In genomic region chr17:75665981-75666380, GRCh38 we compare ENCODE assay signal across 11 cellular contexts. TPM values are rescaled to one million over a fixed set of nuclear protein-coding genes. Genes with fewer than 3 reads are reported as not detected.
A peak's percentile ranks its signal among the peaks of the same experiment; 100 is the strongest.
DNase-seq lines count a peak whose midpoint lies in the region; ATAC-seq, FAIRE-seq and TF ChIP-seq lines count a peak whose summit lies in the region.
"Had no signal": no experiment of that assay in that cellular context is flagged by ENCODE, and none has a peak within 500 bp of the region (broad histone marks: within the 10 kb centered on the region; RNA-seq: fewer than 3 reads in every experiment).

No MANE protein-coding gene starts in this region.

- no peak overlapping the region for H2BK20ac ChIP-seq in H1 (ENCODE audit: low read length)

- peaks cover 25% of the 10 kb centered on the region for H3K4me1 ChIP-seq in CD4-positive, alpha-beta memory T cell (ENCODE audit: insufficient read depth, low read length)
- H3K4me1 ChIP-seq in H1 (replicated peaks in 1 of 4; ENCODE audit: control insufficient read depth in 3 of 4, insufficient read depth in 4 of 4, low read length in 3 of 4) (peaks cover 0 to 13% (median 3%) of the 10 kb centered on the region in 4 experiments; a peak in 2 of 7 replicates), osteoblast (ENCODE audit: insufficient read depth, low read length) (peaks cover 20% of the 10 kb centered on the region)

- no peak overlapping the region; the same call in 1 of the 2 replicates for H2BK5ac ChIP-seq in H1 (ENCODE audit: low read depth, low read length)

- no peak overlapping the region for H2BK15ac ChIP-seq in H1 (ENCODE audit: low read length)

- FAIRE-seq in H1 (lab: Jason Lieb, UNC), result no peak
- FAIRE-seq: GM12892 had no signal

- H3K4me3 Mint-ChIP-seq in CD4-positive, alpha-beta memory T cell, result peak overlapping the region; percentile 21 to 74 (median 54)

- H3K4me1 Mint-ChIP-seq in CD4-positive, alpha-beta memory T cell, result peaks cover 10 to 17% (median 15%) of the 10 kb centered on the region in 4 donors

- H3K27me3 Mint-ChIP-seq in CD4-positive, alpha-beta memory T cell, result no peaks in the 10 kb centered on the region

- no peak overlapping the region for H4K5ac ChIP-seq in H1 (ENCODE audit: insufficient read length, low read depth, low read length)

- no peak overlapping the region for H2AFZ ChIP-seq in H1 (ENCODE audit: low read length)
- H2AFZ ChIP-seq in osteoblast (ENCODE audit: low read length), result no peak overlapping the region

- H3K14ac ChIP-seq in H1 (ENCODE audit: insufficient read length), result no peak overlapping the region

- CTCF ChIA-PET in CD4-positive, alpha-beta memory T cell (lab: Charles Lee; ENCODE audit: partially characterized antibody), result interaction anchor here (1.1 to 4.0 kb wide), 6 partner anchors 8 to 87 kb away, joined by 3 to 27 read pairs (median 12); partner anchors contain the start of gene SMIM5
- CTCF ChIA-PET in H1 (lab: Charles Lee; ENCODE audit: partially characterized antibody), result interaction anchor here (0.5 to 51.0 kb wide), 11 partner anchors 8 to 195 kb away, joined by 3 to 2200 read pairs (median 4); partner anchors contain the start of genes GALK1 and SMIM5

- peak overlapping the region; percentile 95 for H3K27ac ChIP-seq in CD4-positive, alpha-beta memory T cell (ENCODE audit: low read depth, low read length)
- H3K27ac ChIP-seq in H1 (ENCODE audit: low read depth, low read length) (no peak overlapping the region), osteoblast (ENCODE audit: low read depth, low read length) (peak overlapping the region; percentile 94)

- no peak for TF ChIP-seq EP300 in H1 (IDR thresholded peaks at IDR 0.05; ENCODE audit: borderline replicate concordance in 1 of 2, low read depth in 2 of 2, low read length in 2 of 2)

- 80% methylated on average over 10 of the region's 10 CpGs; no CpG with 5 or more reads in 1 of the 2 experiments for WGBS in H1 (ENCODE audit: extremely low coverage in 1 of 2, insufficient coverage in 1 of 2, insufficient read length in 1 of 2, insufficient replicate concordance in 2 of 2, low coverage in 1 of 2, low lambda C conversion rate in 2 of 2, missing lambda C conversion rate in 1 of 2), 2 experiments

- no peak overlapping the region for H3K23ac ChIP-seq in H1 (ENCODE audit: insufficient read length)

- no peak overlapping the region for H3K4me3 ChIP-seq in CD4-positive, alpha-beta memory T cell (ENCODE audit: low read length in 2 of 2)
- H3K4me3 ChIP-seq in NB4 (ENCODE audit: low read depth, low read length) (peak overlapping the region; percentile 100), H1 (ENCODE audit: extremely low read depth in 1 of 4, insufficient read depth in 2 of 4, low read depth in 3 of 4, low read length in 4 of 4) (peak overlapping the region; percentile 76 to 99 (median 90); a peak in 7 of 8 replicates), osteoblast (ENCODE audit: insufficient read depth, low read length) (peak overlapping the region; percentile 96)

- peak overlapping the region; percentile 16; the same call in 1 of the 2 replicates for H4K8ac ChIP-seq in H1 (ENCODE audit: extremely low read depth, insufficient read depth, low read length)

- no peaks in the 10 kb centered on the region for H3K9me3 Mint-ChIP-seq in CD4-positive, alpha-beta memory T cell

- H4K20me1 ChIP-seq in H1 (replicated peaks in 1 of 2; ENCODE audit: control insufficient read depth in 1 of 2, insufficient read depth in 2 of 2, low read length in 2 of 2) (peaks cover 2 to 6% of the 10 kb centered on the region in 2 experiments), osteoblast (ENCODE audit: insufficient read depth, low read length) (peaks cover 9% of the 10 kb centered on the region)

- peak overlapping the region in 5 of 7 donors; percentile 10 to 65 (median 38) for H3K27ac Mint-ChIP-seq in CD4-positive, alpha-beta memory T cell

- TF ChIP-seq POLR2A in NB4 (IDR thresholded peaks at IDR 0.05; ENCODE audit: extremely low read depth, insufficient read length), result no peak
- TF ChIP-seq POLR2A in H1 (IDR thresholded peaks at IDR 0.05; ENCODE audit: control extremely low read depth in 1 of 2, low read depth in 2 of 2, low read length in 2 of 2), result no peak

- H4K91ac ChIP-seq in H1 (replicated peaks; ENCODE audit: insufficient read length, low read length), result no peak overlapping the region

- DNase-seq in CD4-positive, alpha-beta memory T cell, result no peak
- DNase-seq in NB4 (ENCODE audit: low read depth) (no peak), H1 (ENCODE audit: low read depth in 1 of 2, low spot score in 2 of 2) (no peak), osteoblast (ENCODE audit: insufficient read length, low spot score, missing footprints) (no peak), GM19240 (ENCODE audit: insufficient read length, low spot score) (no peak), NCI-H2171 (lab: John Stamatoyannopoulos, UW) (no peak)
- DNase-seq in central memory CD4-positive, alpha-beta T cell, result no peak
- DNase-seq: NCI-H510A; stimulated activated CD8-positive, alpha-beta memory T cell treated with anti-CD3 and anti-CD28 coated beads, Interleukin-4, amount 100 ng/mL, for 48 hours had no signal

- intact Hi-C loops in CD4-positive, alpha-beta memory T cell (cut with micrococcal nuclease), result loop anchor here (2.0 kb wide), 1 partner anchor 619 kb away; the partner anchor contains the start of genes ATP5PD and KCTD2

- H2BK12ac ChIP-seq in H1 (ENCODE audit: low read depth, low read length), result no peak overlapping the region; the same call in 1 of the 2 replicates

- no peak overlapping the region for H2AK5ac ChIP-seq in H1 (ENCODE audit: low read depth, low read length)

- H3K18ac ChIP-seq in H1 (ENCODE audit: extremely low read depth, low read length), result no peak overlapping the region

- no peaks in the 10 kb centered on the region for H3K27me3 ChIP-seq in CD4-positive, alpha-beta memory T cell (ENCODE audit: insufficient read depth, low read length)
- no peaks in the 10 kb centered on the region for H3K27me3 ChIP-seq in H1 (replicated peaks in 1 of 4; ENCODE audit: control insufficient read depth in 3 of 4, extremely low read depth in 1 of 4, insufficient read depth in 3 of 4, low read length in 3 of 4)
- no peaks in the 10 kb centered on the region for H3K27me3 ChIP-seq in osteoblast (ENCODE audit: insufficient read depth, low read length)

- H3K79me2 ChIP-seq in H1 (ENCODE audit: control insufficient read depth in 1 of 2, insufficient read depth in 2 of 2, low read length in 2 of 2) (peaks cover 11 to 49% of the 10 kb centered on the region in 2 experiments; a peak in 3 of 4 replicates), osteoblast (ENCODE audit: insufficient read depth, low read length) (peaks cover 52% of the 10 kb centered on the region)

- no peak for ATAC-seq in GM19455 (IDR thresholded peaks at IDR 0.05; ENCODE audit: unreplicated experiment)

- no peak for TF ChIP-seq RAD21 in H1 (IDR thresholded peaks at IDR 0.05 in 1 of 2, conservative IDR thresholded peaks at IDR 0.05 in 1 of 2; ENCODE audit: low read depth in 2 of 2, low read length in 2 of 2)

- H3K9me3 ChIP-seq in CD4-positive, alpha-beta memory T cell (ENCODE audit: control insufficient read depth in 1 of 2, low read length in 2 of 2), result no peaks in the 10 kb centered on the region
- H3K9me3 ChIP-seq in H1 (ENCODE audit: insufficient read depth in 2 of 2, low read depth in 1 of 2, low read length in 1 of 2), result no peaks in the 10 kb centered on the region
- no peaks in the 10 kb centered on the region for H3K9me3 ChIP-seq in osteoblast (ENCODE audit: low read depth, low read length)

- H3K36me3 ChIP-seq in CD4-positive, alpha-beta memory T cell (ENCODE audit: insufficient read depth, low read length), result peaks cover 28% of the 10 kb centered on the region
- peaks cover 7 to 29% (median 19%) of the 10 kb centered on the region in 4 experiments; a peak in 6 of 8 replicates for H3K36me3 ChIP-seq in H1 (ENCODE audit: control insufficient read depth in 2 of 4, insufficient read depth in 4 of 4, low read length in 3 of 4)
- peaks cover 33% of the 10 kb centered on the region for H3K36me3 ChIP-seq in osteoblast (ENCODE audit: insufficient read depth, low read length)

- H3K23me2 ChIP-seq in H1 (ENCODE audit: low read depth, low read length), result peaks cover 5% of the 10 kb centered on the region; the same call in 1 of the 2 replicates

- peak overlapping the region in 1 of 4 experiments; percentile 88; a peak in 3 of 7 replicates for H3K9ac ChIP-seq in H1 (replicated peaks in 1 of 4; ENCODE audit: extremely low read depth in 1 of 4, low read depth in 3 of 4, low read length in 3 of 4)

- no peak overlapping the region for H3K4ac ChIP-seq in H1 (replicated peaks; ENCODE audit: insufficient read length, low read depth, low read length)

- H3K36me3 Mint-ChIP-seq in CD4-positive, alpha-beta memory T cell, result peaks cover 33 to 38% of the 10 kb centered on the region in 2 donors

- H2BK120ac ChIP-seq in H1 (replicated peaks; ENCODE audit: low read depth, low read length), result no peak overlapping the region

- H3K79me1 ChIP-seq in H1 (ENCODE audit: low read depth, low read length), result peaks cover 2% of the 10 kb centered on the region; the same call in 1 of the 2 replicates

- TF ChIP-seq CTCF in NB4 (IDR thresholded peaks at IDR 0.05; ENCODE audit: low read depth, low read length) (no peak), H1 (IDR thresholded peaks at IDR 0.05; ENCODE audit: control extremely low read depth in 1 of 3, insufficient read depth in 1 of 3, low read depth in 1 of 3, low read length in 3 of 3) (no peak), osteoblast (IDR thresholded peaks at IDR 0.05; ENCODE audit: extremely low read depth, low read depth, low read length) (no peak)

- no peak overlapping the region for H3K56ac ChIP-seq in H1 (replicated peaks; ENCODE audit: insufficient read length, low read depth, low read length)

- H3K4me2 ChIP-seq in H1 (ENCODE audit: insufficient read depth in 1 of 2, low read depth in 2 of 2, low read length in 2 of 2) (peak overlapping the region; percentile 70 to 96), osteoblast (ENCODE audit: insufficient read depth, low read length) (peak overlapping the region; percentile 94)

- POLR2A ChIA-PET in CD4-positive, alpha-beta memory T cell (lab: Charles Lee; ENCODE audit: partially characterized antibody), result interaction anchor here (0.7 to 2.4 kb wide), 19 partner anchors 9 to 437 kb away, joined by 3 to 12 read pairs (median 4); partner anchors contain the start of genes EXOC7, GALK1, GGA3 and MIF4GD
- POLR2A ChIA-PET in H1 (lab: Charles Lee; ENCODE audit: partially characterized antibody), result interaction anchor here (0.8 to 4.1 kb wide), 15 partner anchors 10 to 114 kb away, joined by 3 to 42 read pairs (median 5); partner anchors contain the start of genes ITGB4 and SMIM5

RNA-seq across cellular contexts. Expression of gene RECQL5, which starts 1.0 kb away (rescaled TPM):
- total RNA-seq in CD4-positive, alpha-beta memory T cell, result 10 to 100 TPM; 58.3 to 59.1 TPM
- 10 to 100 TPM in 1 of 2 donors, 1 to 10 TPM in 1; 6.4 to 16.7 TPM for polyA plus RNA-seq in CD4-positive, alpha-beta memory T cell
- 40.7 and 41.1 TPM in 2 replicates for total RNA-seq in H1 (2021; fragmentation: NEBNext Ultra II Directional; extraction: Animal tissue kit (Norgen Biotek cat#: 25700))
- polyA plus RNA-seq in H1 (2011; rRNA removed), result 15.1 and 34.9 TPM in 2 replicates
- polyA plus RNA-seq in H1 (2011; cell fraction: cytosol; rRNA removed), result 32.7 TPM
- 166 TPM for polyA plus RNA-seq in H1 (2011; cell fraction: nucleus; rRNA removed)
- polyA plus RNA-seq in H1 (2012, experiment 1 of 2), result 29.1 to 42.9 TPM (median 40.6 TPM) in 4 replicates
- polyA plus RNA-seq in H1 (2012, experiment 2 of 2), result 39.8 TPM
- polyA plus RNA-seq in H1 (2013, experiment 1 of 2), result 27.4 TPM
- polyA plus RNA-seq in H1 (2013, experiment 2 of 2), result 25.6 TPM
- 34.6 and 39.9 TPM in 2 replicates for polyA minus RNA-seq in H1 (2011; rRNA and poly(A)+ RNA removed)
- polyA minus RNA-seq in H1 (2011; cell fraction: cytosol; rRNA and poly(A)+ RNA removed), result 35.7 TPM
- polyA minus RNA-seq in H1 (2011; cell fraction: nucleus; rRNA and poly(A)+ RNA removed), result 79.5 TPM
- 17.7 and 24.5 TPM in 2 replicates for total RNA-seq in osteoblast

RNA-seq across cellular contexts. Expression of gene SAP30BP, which starts 1.2 kb away (rescaled TPM):
- 100 to 1,000 TPM; 115 to 119 TPM for total RNA-seq in CD4-positive, alpha-beta memory T cell
- 10 to 100 TPM; 69.9 to 80.4 TPM for polyA plus RNA-seq in CD4-positive, alpha-beta memory T cell
- 79.9 and 81.5 TPM in 2 replicates for total RNA-seq in H1 (2021; fragmentation: NEBNext Ultra II Directional; extraction: Animal tissue kit (Norgen Biotek cat#: 25700))
- 63.3 and 82.1 TPM in 2 replicates for polyA plus RNA-seq in H1 (2011; rRNA removed)
- 88.6 TPM for polyA plus RNA-seq in H1 (2011; cell fraction: cytosol; rRNA removed)
- 167 TPM for polyA plus RNA-seq in H1 (2011; cell fraction: nucleus; rRNA removed)
- 60.3 to 81.1 TPM (median 73.3 TPM) in 4 replicates for polyA plus RNA-seq in H1 (2012, experiment 1 of 2)
- polyA plus RNA-seq in H1 (2012, experiment 2 of 2), result 72.8 TPM
- 55.3 TPM for polyA plus RNA-seq in H1 (2013, experiment 1 of 2)
- 51.7 TPM for polyA plus RNA-seq in H1 (2013, experiment 2 of 2)
- polyA minus RNA-seq in H1 (2011; rRNA and poly(A)+ RNA removed), result 44.8 and 47.0 TPM in 2 replicates
- polyA minus RNA-seq in H1 (2011; cell fraction: cytosol; rRNA and poly(A)+ RNA removed), result 35.2 TPM
- 50.9 TPM for polyA minus RNA-seq in H1 (2011; cell fraction: nucleus; rRNA and poly(A)+ RNA removed)
- total RNA-seq in osteoblast, result 48.1 and 60.7 TPM in 2 replicates

RNA-seq across cellular contexts. Expression of gene SMIM5, which starts 32.7 kb away (rescaled TPM):
- not detected for total RNA-seq in CD4-positive, alpha-beta memory T cell
- not detected for polyA plus RNA-seq in CD4-positive, alpha-beta memory T cell
- total RNA-seq in H1 (2021; fragmentation: NEBNext Ultra II Directional; extraction: Animal tissue kit (Norgen Biotek cat#: 25700)), result not detected in 2 replicates
- polyA plus RNA-seq in H1 (2011; rRNA removed), result not detected in 2 replicates
- not detected for polyA plus RNA-seq in H1 (2011; cell fraction: cytosol; rRNA removed)
- polyA plus RNA-seq in H1 (2011; cell fraction: nucleus; rRNA removed), result 0.14 TPM
- 0.07 to 0.79 TPM (median 0.30 TPM) in 4 replicates for polyA plus RNA-seq in H1 (2012, experiment 1 of 2)
- 0.08 TPM for polyA plus RNA-seq in H1 (2012, experiment 2 of 2)
- polyA plus RNA-seq in H1 (2013, experiment 1 of 2), result not detected
- not detected for polyA plus RNA-seq in H1 (2013, experiment 2 of 2)
- polyA minus RNA-seq in H1 (2011; rRNA and poly(A)+ RNA removed), result not detected in 2 replicates
- polyA minus RNA-seq in H1 (2011; cell fraction: cytosol; rRNA and poly(A)+ RNA removed), result not detected
- not detected for polyA minus RNA-seq in H1 (2011; cell fraction: nucleus; rRNA and poly(A)+ RNA removed)
- under 0.01 TPM in 1 of 2 replicates, not detected in the other for total RNA-seq in osteoblast

RNA-seq across cellular contexts. Expression of gene ITGB4, which starts 55.3 kb away (rescaled TPM):
- total RNA-seq in CD4-positive, alpha-beta memory T cell, result 1 to 10 TPM in 1 of 2 experiments, under 1 TPM in 1; 0.67 to 1.2 TPM
- polyA plus RNA-seq in CD4-positive, alpha-beta memory T cell, result under 1 TPM; 0.25 to 0.91 TPM
- 5.4 and 5.6 TPM in 2 replicates for total RNA-seq in H1 (2021; fragmentation: NEBNext Ultra II Directional; extraction: Animal tissue kit (Norgen Biotek cat#: 25700))
- polyA plus RNA-seq in H1 (2011; rRNA removed), result 5.2 and 8.4 TPM in 2 replicates
- polyA plus RNA-seq in H1 (2011; cell fraction: cytosol; rRNA removed), result 3.5 TPM
- 12.3 TPM for polyA plus RNA-seq in H1 (2011; cell fraction: nucleus; rRNA removed)
- 4.4 to 8.2 TPM (median 6.4 TPM) in 4 replicates for polyA plus RNA-seq in H1 (2012, experiment 1 of 2)
- polyA plus RNA-seq in H1 (2012, experiment 2 of 2), result 5.0 TPM
- polyA plus RNA-seq in H1 (2013, experiment 1 of 2), result 10.2 TPM
- 7.5 TPM for polyA plus RNA-seq in H1 (2013, experiment 2 of 2)
- polyA minus RNA-seq in H1 (2011; rRNA and poly(A)+ RNA removed), result 7.9 and 8.0 TPM in 2 replicates
- polyA minus RNA-seq in H1 (2011; cell fraction: cytosol; rRNA and poly(A)+ RNA removed), result 7.6 TPM
- 6.2 TPM for polyA minus RNA-seq in H1 (2011; cell fraction: nucleus; rRNA and poly(A)+ RNA removed)
- 0.29 and 0.36 TPM in 2 replicates for total RNA-seq in osteoblast

Comparison
In these comparisons a context has a peak if more than half of its experiments do, and no peak if none do; other contexts are left out.
1. H3K4me3 ChIP-seq: peak in NB4 (single experiment), H1 (4 of 4) and osteoblast (single experiment); none in CD4-positive, alpha-beta memory T cell (0 of 2).